ENCODE assay signal across 11 cellular contexts in genomic region chr3:13161771-13162535, GRCh38.
"Had no signal": no experiment of that assay in that cellular context is flagged by ENCODE, and none has a peak within 500 bp of the region (broad histone marks: within the 10 kb centered on the region; RNA-seq: fewer than 3 reads in every experiment).

No MANE protein-coding gene starts in this region.

- H3K27ac ChIP-seq: stomach, thoracic aorta had no signal

- H3K4me1 ChIP-seq: stomach had no signal

- H3K4me3 ChIP-seq: lung, stomach, thoracic aorta had no signal

- H3K36me3 ChIP-seq: stomach, thoracic aorta had no signal

- DNase-seq: activated naive CD4-positive, alpha-beta T cell treated with anti-CD3 and anti-CD28 coated beads, Interleukin-2, amount 50 U/mL, for 16 hours; central memory CD4-positive, alpha-beta T cell; hippocampal formation; naive thymus-derived CD8-positive, alpha-beta T cell; stimulated activated CD4-positive, alpha-beta T cell treated with anti-CD3 and anti-CD28 coated beads, Interleukin-15, amount 100 ng/mL, for 24 hours; stimulated activated CD4-positive, alpha-beta T cell treated with anti-CD3 and anti-CD28 coated beads, Interleukin-4, amount 100 ng/mL, for 24 hours; stomach; T-helper 2 cell had no signal

- H3K9me3 ChIP-seq: thoracic aorta had no signal

- H3K27me3 ChIP-seq: stomach had no signal

- ATAC-seq: activated CD4-positive, CD25-positive, alpha-beta regulatory T cell treated with anti-CD3 and anti-CD28 coated beads, Interleukin-2, amount 50 U/mL, for 24 hours; naive thymus-derived CD8-positive, alpha-beta T cell had no signal
